ENCODE assay signal across 11 cellular contexts in the genomic region with DNA sequence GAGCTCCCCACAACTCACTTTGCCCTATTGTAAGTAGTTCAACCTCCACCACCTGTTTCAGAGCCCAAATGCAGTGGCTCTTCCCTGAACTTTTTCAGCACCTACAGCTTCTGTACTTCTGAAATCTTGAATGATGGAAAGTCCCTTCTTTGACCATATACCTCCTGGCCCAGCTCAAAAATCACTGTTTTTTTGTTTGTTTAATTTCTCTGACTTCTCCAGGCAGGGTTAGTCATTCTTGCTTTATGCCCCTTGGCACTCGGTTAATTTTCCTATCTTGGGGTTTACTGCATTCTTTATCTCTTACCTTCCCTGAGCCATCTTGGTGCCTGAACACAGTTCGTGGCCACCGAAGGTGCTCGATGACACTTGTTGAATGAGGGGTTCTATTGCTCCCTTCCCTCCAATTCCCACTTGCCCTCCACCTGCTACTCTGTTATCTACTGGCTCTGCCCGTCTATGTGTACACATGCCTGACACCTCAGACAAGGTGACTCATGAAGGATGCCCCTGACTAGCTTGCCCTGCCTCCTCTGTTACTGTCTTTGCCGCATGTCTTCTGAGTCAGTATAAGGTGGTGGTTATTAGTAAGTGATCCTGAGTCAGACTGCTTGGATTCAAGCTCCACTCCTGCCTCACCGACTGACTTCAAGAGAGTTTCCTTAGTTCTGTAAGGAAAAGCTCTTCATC. TPM values are rescaled to one million over a fixed set of nuclear protein-coding genes. Genes with fewer than 3 reads are reported as not detected.
A peak's percentile ranks its signal among the peaks of the same experiment; 100 is the strongest.
DNase-seq lines count a peak whose midpoint lies in the region; ATAC-seq and TF ChIP-seq lines count a peak whose summit lies in the region.
"Had no signal": no experiment of that assay in that cellular context is flagged by ENCODE, and none has a peak within 500 bp of the region (broad histone marks: within the 10 kb centered on the region; RNA-seq: fewer than 3 reads in every experiment).

No MANE protein-coding gene starts in this region.

- H3K9me2 ChIP-seq in hepatocyte (replicated peaks; ENCODE audit: insufficient read depth): no peaks in the 10 kb centered on the region

- POLR2A ChIA-PET in activated CD4-positive, alpha-beta memory T cell treated with anti-CD3 and anti-CD28 coated beads for 36 hours (lab: Charles Lee): interaction anchor here (1.2 kb wide), 1 partner anchor 72 kb away, joined by 3 read pairs; the partner anchor contains the start of gene TARBP2

- TF ChIP-seq CTCF in heart left ventricle (IDR thresholded peaks at IDR 0.05) (no peak), hepatocyte (IDR thresholded peaks at IDR 0.05; ENCODE audit: poor library complexity) (no peak)

- H3K4me2 ChIP-seq in hepatocyte: peak overlapping the region; percentile 48

- 83 to 91% (median 88%) methylated on average over 7 of the region's 7 CpGs for WGBS in heart left ventricle, 4 donors
- 68% methylated on average over 7 of the region's 7 CpGs for WGBS in hepatocyte (ENCODE audit: low lambda C conversion rate, missing lambda C conversion rate)

- TF ChIP-seq POLR2A in heart left ventricle (IDR thresholded peaks at IDR 0.05): no peak

- no peak overlapping the region for H3K27ac Mint-ChIP-seq in activated CD4-positive, alpha-beta memory T cell treated with anti-CD3 and anti-CD28 coated beads for 36 hours
- peak overlapping the region; percentile 23 for H3K27ac Mint-ChIP-seq in stimulated activated naive CD8-positive, alpha-beta T cell treated with anti-CD3 and anti-CD28 coated beads, Interleukin-15, Interleukin-2, amounts not matched to agents 100 ng/mL and 50 ng/mL, for 24 hours
- H3K27ac Mint-ChIP-seq: type B pancreatic cell had no signal

- no peaks in the 10 kb centered on the region for H3K36me3 Mint-ChIP-seq in activated CD4-positive, alpha-beta memory T cell treated with anti-CD3 and anti-CD28 coated beads for 36 hours
- H3K36me3 Mint-ChIP-seq in stimulated activated naive CD8-positive, alpha-beta T cell treated with anti-CD3 and anti-CD28 coated beads, Interleukin-15, Interleukin-2, amounts not matched to agents 100 ng/mL and 50 ng/mL, for 24 hours (ENCODE audit: low read depth): no peaks in the 10 kb centered on the region
- H3K36me3 Mint-ChIP-seq: type B pancreatic cell had no signal

- peaks cover 7% of the 10 kb centered on the region for H3K79me2 ChIP-seq in hepatocyte

- H3K27me3 ChIP-seq in heart left ventricle (no peaks in the 10 kb centered on the region), hepatocyte (no peaks in the 10 kb centered on the region)
- H3K27me3 ChIP-seq: ovary had no signal

- H3K4me1 ChIP-seq in heart left ventricle: peaks cover 0 to 8% (median 0%) of the 10 kb centered on the region in 12 donors
- peaks cover 29% of the 10 kb centered on the region for H3K4me1 ChIP-seq in hepatocyte (ENCODE audit: insufficient read depth)

- no peaks in the 10 kb centered on the region for H3K9me3 Mint-ChIP-seq in activated CD4-positive, alpha-beta memory T cell treated with anti-CD3 and anti-CD28 coated beads for 36 hours
- no peaks in the 10 kb centered on the region for H3K9me3 Mint-ChIP-seq in stimulated activated naive CD8-positive, alpha-beta T cell treated with anti-CD3 and anti-CD28 coated beads, Interleukin-15, Interleukin-2, amounts not matched to agents 100 ng/mL and 50 ng/mL, for 24 hours
- H3K9me3 Mint-ChIP-seq: type B pancreatic cell had no signal

- intact Hi-C loops in Right ventricle myocardium superior (cut with DNase I) (no loop called here), heart left ventricle (cut with DNase I) (loop anchor here in 1 of 10 donors (5.0 kb wide), 1 partner anchor 79 kb away; the partner anchor contains the start of gene NPFF)
- intact Hi-C loops in activated CD4-positive, alpha-beta memory T cell treated with anti-CD3 and anti-CD28 coated beads for 36 hours (cut with micrococcal nuclease): no loop called here

- no peak overlapping the region for H2AFZ ChIP-seq in hepatocyte

- H4K20me1 ChIP-seq in hepatocyte (ENCODE audit: insufficient read depth, poor library complexity, severe bottlenecking): no peaks in the 10 kb centered on the region

- peak; percentile 13 for DNase-seq in Right ventricle myocardium superior
- no peak for DNase-seq in heart left ventricle
- DNase-seq in activated CD4-positive, alpha-beta memory T cell treated with anti-CD3 and anti-CD28 coated beads for 36 hours: peak; percentile 69
- peak; percentile 74 for DNase-seq in hepatocyte (ENCODE audit: low spot score)
- DNase-seq: NCI-H1092 had no signal

- CTCF ChIA-PET in activated CD4-positive, alpha-beta memory T cell treated with anti-CD3 and anti-CD28 coated beads for 36 hours (lab: Charles Lee): interaction anchor here (0.7 to 2.1 kb wide), 7 partner anchors 9 to 107 kb away, joined by 3 to 16 read pairs (median 5); partner anchors contain the start of gene AAAS

- H3K4me1 Mint-ChIP-seq in activated CD4-positive, alpha-beta memory T cell treated with anti-CD3 and anti-CD28 coated beads for 36 hours (ENCODE audit: low read depth): peaks cover 14% of the 10 kb centered on the region
- peaks cover 15% of the 10 kb centered on the region for H3K4me1 Mint-ChIP-seq in stimulated activated naive CD8-positive, alpha-beta T cell treated with anti-CD3 and anti-CD28 coated beads, Interleukin-15, Interleukin-2, amounts not matched to agents 100 ng/mL and 50 ng/mL, for 24 hours (ENCODE audit: low read depth)

- H3K36me3 ChIP-seq in heart left ventricle (no peaks in the 10 kb centered on the region), hepatocyte (replicated peaks; ENCODE audit: insufficient read depth, low read depth) (no peaks in the 10 kb centered on the region)
- H3K36me3 ChIP-seq: ovary had no signal

- H3K27me3 Mint-ChIP-seq in activated CD4-positive, alpha-beta memory T cell treated with anti-CD3 and anti-CD28 coated beads for 36 hours: no peaks in the 10 kb centered on the region
- no peaks in the 10 kb centered on the region for H3K27me3 Mint-ChIP-seq in stimulated activated naive CD8-positive, alpha-beta T cell treated with anti-CD3 and anti-CD28 coated beads, Interleukin-15, Interleukin-2, amounts not matched to agents 100 ng/mL and 50 ng/mL, for 24 hours
- H3K27me3 Mint-ChIP-seq: type B pancreatic cell had no signal

- no peak overlapping the region for H3K4me3 Mint-ChIP-seq in activated CD4-positive, alpha-beta memory T cell treated with anti-CD3 and anti-CD28 coated beads for 36 hours
- H3K4me3 Mint-ChIP-seq in stimulated activated naive CD8-positive, alpha-beta T cell treated with anti-CD3 and anti-CD28 coated beads, Interleukin-15, Interleukin-2, amounts not matched to agents 100 ng/mL and 50 ng/mL, for 24 hours: no peak overlapping the region
- H3K4me3 Mint-ChIP-seq: type B pancreatic cell had no signal

- H3K9me3 ChIP-seq in heart left ventricle (no peaks in the 10 kb centered on the region), hepatocyte (ENCODE audit: low read depth) (no peaks in the 10 kb centered on the region)
- H3K9me3 ChIP-seq: ovary had no signal

- no peak overlapping the region for H3K4me3 ChIP-seq in heart left ventricle
- H3K4me3 ChIP-seq in hepatocyte: no peak overlapping the region
- H3K4me3 ChIP-seq: ovary had no signal

- ATAC-seq in Right ventricle myocardium superior (ENCODE audit: poor library complexity) (no peak), heart left ventricle (no peak), GM21515 (IDR thresholded peaks at IDR 0.05; ENCODE audit: unreplicated experiment) (no peak), GM19328 (IDR thresholded peaks at IDR 0.05; ENCODE audit: unreplicated experiment) (no peak), GM21786 (IDR thresholded peaks at IDR 0.05; ENCODE audit: unreplicated experiment) (no peak)

- H3K27ac ChIP-seq in heart left ventricle: no peak overlapping the region
- peak overlapping the region; percentile 80 for H3K27ac ChIP-seq in hepatocyte

RNA-seq across cellular contexts. Expression of gene AMHR2, which starts 4.4 kb away (rescaled TPM):
- total RNA-seq in Right ventricle myocardium superior (not detected), heart left ventricle (1 to 10 TPM in 2 of 9 donors, under 1 TPM in 2, not detected in 5; 0.30 to 2.2 (median 0.78) TPM), hepatocyte (6.4 and 13.9 TPM in 2 replicates)
- polyA plus RNA-seq in heart left ventricle (under 1 TPM in 1 of 2 donors, not detected in 1; 0.57 TPM), hepatocyte (12.8 and 16.9 TPM in 2 replicates)
- total RNA-seq in activated CD4-positive, alpha-beta memory T cell treated with anti-CD3 and anti-CD28 coated beads for 36 hours: not detected

RNA-seq across cellular contexts. Expression of gene PRR13, which starts 13.5 kb away (rescaled TPM):
- total RNA-seq in Right ventricle myocardium superior (46.0 TPM), heart left ventricle (100 to 1,000 TPM in 1 of 9 donors, 10 to 100 TPM in 8; 25.7 to 100 (median 53.1) TPM), hepatocyte (135 and 150 TPM in 2 replicates)
- polyA plus RNA-seq in heart left ventricle (100 to 1,000 TPM in 1 of 2 donors, 10 to 100 TPM in 1; 39.5 to 121 TPM), hepatocyte (457 and 458 TPM in 2 replicates)
- 100 to 1,000 TPM; 218 to 221 TPM for total RNA-seq in activated CD4-positive, alpha-beta memory T cell treated with anti-CD3 and anti-CD28 coated beads for 36 hours

RNA-seq across cellular contexts. Expression of gene PCBP2, which starts 23.9 kb away (rescaled TPM):
- total RNA-seq in Right ventricle myocardium superior (503 TPM), heart left ventricle (100 to 1,000 TPM; 293 to 642 (median 559) TPM), hepatocyte (343 and 389 TPM in 2 replicates)
- polyA plus RNA-seq in heart left ventricle (100 to 1,000 TPM; 290 to 343 TPM), hepatocyte (132 and 133 TPM in 2 replicates)
- 100 to 1,000 TPM; 897 to 926 TPM for total RNA-seq in activated CD4-positive, alpha-beta memory T cell treated with anti-CD3 and anti-CD28 coated beads for 36 hours

RNA-seq across cellular contexts. Expression of gene SP1, which starts 48.1 kb away (rescaled TPM):
- total RNA-seq in Right ventricle myocardium superior: 26.3 TPM
- 10 to 100 TPM; 22.9 to 48.8 (median 34.7) TPM for total RNA-seq in heart left ventricle
- polyA plus RNA-seq in heart left ventricle: 10 to 100 TPM in 1 of 2 donors, 1 to 10 TPM in 1; 7.9 to 13.8 TPM
- 10 to 100 TPM; 66.1 to 72.8 TPM for total RNA-seq in activated CD4-positive, alpha-beta memory T cell treated with anti-CD3 and anti-CD28 coated beads for 36 hours
- 48.0 and 53.3 TPM in 2 replicates for total RNA-seq in hepatocyte
- 11.0 and 12.8 TPM in 2 replicates for polyA plus RNA-seq in hepatocyte

Comparison
In these comparisons a context has a peak if more than half of its experiments do, and no peak if none do; other contexts are left out.
1. DNase-seq: peak in Right ventricle myocardium superior (single experiment), activated CD4-positive, alpha-beta memory T cell treated with anti-CD3 and anti-CD28 coated beads for 36 hours (single experiment) and hepatocyte (single experiment); none in heart left ventricle (0 of 5).